Comparison of ENCODE assay signal across 35 cellular contexts in genomic region chr16:71443714-71444113, GRCh38. TPM values are rescaled to one million over a fixed set of nuclear protein-coding genes. Genes with fewer than 3 reads are reported as not detected.
"Had no signal": no experiment of that assay in that cellular context is flagged by ENCODE, and none has a peak within 500 bp of the region (broad histone marks: within the 10 kb centered on the region; RNA-seq: fewer than 3 reads in every experiment).

No MANE protein-coding gene starts in this region.

- H3K4me3 Mint-ChIP-seq: effector memory CD8-positive, alpha-beta T cell; naive thymus-derived CD4-positive, alpha-beta T cell; nephron; stimulated activated naive B cell treated with anti-CD40 and anti-IgM and Interleukin-4, amounts not matched to agents 10 μg/mL and 1 μg/mL and 100 μg/mL, for 72 hours; stimulated activated naive CD8-positive, alpha-beta T cell treated with anti-CD3 and anti-CD28 coated beads, Interleukin-15, amount 100 ng/mL, for 72 hours had no signal

- H3K4me3 ChIP-seq: esophagus muscularis mucosa, gastroesophageal sphincter, heart right ventricle, left lung, psoas muscle, skin epidermis, spleen, suprapubic skin, transverse colon, vagina had no signal

- ATAC-seq: effector memory CD8-positive, alpha-beta T cell; foreskin keratinocyte; gastroesophageal sphincter; left cardiac atrium; left lung; naive thymus-derived CD4-positive, alpha-beta T cell; psoas muscle; right cardiac atrium; stimulated activated naive B cell treated with anti-CD40 and anti-IgM and Interleukin-4, amounts not matched to agents 10 μg/mL and 1 μg/mL and 100 μg/mL, for 72 hours had no signal

- H3K27ac ChIP-seq: epithelial cell of prostate, esophagus muscularis mucosa, foreskin keratinocyte, gastroesophageal sphincter, heart right ventricle, left lung, neutrophil, psoas muscle, skin epidermis, spleen, suprapubic skin, transverse colon, vagina had no signal

- H3K36me3 ChIP-seq: neutrophil had no signal

- DNase-seq: cerebellar nuclear complex; cortex of kidney; effector memory CD8-positive, alpha-beta T cell; foreskin keratinocyte; heart right ventricle; hippocampal formation; left cardiac atrium; left lung; mesendoderm; midbrain; naive thymus-derived CD4-positive, alpha-beta T cell; psoas muscle; right cardiac atrium; spleen; stimulated activated CD4-positive, alpha-beta T cell treated with anti-CD3 and anti-CD28 coated beads, Interleukin-2, amount 100 ng/mL, for 48 hours; stimulated activated naive B cell treated with anti-CD40 and anti-IgM and Interleukin-4, amounts not matched to agents 10 μg/mL and 1 μg/mL and 100 μg/mL, for 72 hours; transverse colon had no signal

- H3K4me1 ChIP-seq: esophagus muscularis mucosa, foreskin keratinocyte, gastroesophageal sphincter, heart right ventricle, left lung, psoas muscle, spleen, suprapubic skin, transverse colon, vagina had no signal

- H3K27me3 ChIP-seq: foreskin keratinocyte, vagina had no signal

- H3K27ac Mint-ChIP-seq: effector memory CD8-positive, alpha-beta T cell; naive thymus-derived CD4-positive, alpha-beta T cell; nephron; stimulated activated naive B cell treated with anti-CD40 and anti-IgM and Interleukin-4, amounts not matched to agents 10 μg/mL and 1 μg/mL and 100 μg/mL, for 72 hours; stimulated activated naive CD8-positive, alpha-beta T cell treated with anti-CD3 and anti-CD28 coated beads, Interleukin-15, amount 100 ng/mL, for 72 hours had no signal

- H3K4me1 Mint-ChIP-seq: nephron had no signal

RNA-seq across cellular contexts. Expression of gene TLE7, which starts 1.9 kb away (rescaled TPM):
- total RNA-seq: dermis microvascular lymphatic vessel endothelial cell; esophagus muscularis mucosa; fibroblast of lung; foreskin keratinocyte; gastroesophageal sphincter; heart right ventricle; kidney epithelial cell; left cardiac atrium; left lung; lower leg skin; lung microvascular endothelial cell; naive thymus-derived CD4-positive, alpha-beta T cell; omental fat pad; psoas muscle; renal cortical epithelial cell; right cardiac atrium; spleen; suprapubic skin; transverse colon; ureter; vagina had no signal
- polyA plus RNA-seq: fibroblast of lung; foreskin keratinocyte; heart right ventricle; naive thymus-derived CD4-positive, alpha-beta T cell; psoas muscle; right cardiac atrium; spleen; thymus had no signal
